Comparison of ENCODE assay signal across 9 cellular contexts in the genomic region with DNA sequence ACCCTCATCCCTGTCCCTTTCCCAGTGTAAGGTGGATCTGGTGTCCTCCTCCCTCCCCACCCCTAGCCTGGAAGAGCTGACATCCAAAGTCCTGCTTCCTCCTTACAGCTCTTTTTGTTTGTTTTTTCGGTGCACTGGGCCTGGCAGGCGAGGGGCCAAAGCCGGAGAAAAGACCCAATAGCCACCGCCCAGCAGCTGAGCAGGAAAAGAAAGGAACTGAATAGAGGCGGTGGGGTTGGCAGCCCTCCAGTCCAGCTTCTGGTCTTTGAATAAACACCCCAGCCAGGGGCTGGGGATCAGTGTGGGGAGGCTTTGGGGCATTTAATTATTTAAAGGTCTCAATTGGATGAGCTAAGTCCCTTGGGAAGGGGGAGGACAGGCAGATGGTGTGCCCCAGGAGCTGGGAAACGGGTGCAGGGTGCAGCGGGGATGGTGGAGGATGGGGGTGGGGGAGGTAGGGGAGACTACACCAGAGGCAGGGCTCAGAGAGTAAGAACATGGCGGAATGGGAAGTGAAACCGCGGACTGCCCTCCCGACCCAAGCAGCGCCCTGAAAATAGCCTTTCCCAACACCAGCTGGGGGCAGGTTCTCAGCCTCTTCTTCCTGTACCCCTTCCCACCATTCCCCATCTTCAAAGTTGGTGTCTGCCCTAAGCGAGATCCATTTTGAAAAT. TPM values are rescaled to one million over a fixed set of nuclear protein-coding genes. Genes with fewer than 3 reads are reported as not detected.
DNase-seq lines count a peak whose midpoint lies in the region; ATAC-seq, FAIRE-seq and TF ChIP-seq lines count a peak whose summit lies in the region.
"Had no signal": no experiment of that assay in that cellular context is flagged by ENCODE, and none has a peak within 500 bp of the region (broad histone marks: within the 10 kb centered on the region; RNA-seq: fewer than 3 reads in every experiment).

No MANE protein-coding gene starts in this region.

- H3K9me3 Mint-ChIP-seq in T-helper 1 cell treated with Interleukin-12 subunit alpha and Interleukin-12 subunit beta and Interleukin-4 antibody, amounts not matched to agents 30 μg/mL and 1 μg/mL, for 36 hours = no peaks in the 10 kb centered on the region
- no peaks in the 10 kb centered on the region for H3K9me3 Mint-ChIP-seq in endodermal cell

- no peak overlapping the region for H3K4me3 ChIP-seq in endodermal cell (ENCODE audit: low read length)
- H3K4me3 ChIP-seq in pancreas = no peak overlapping the region

- peaks cover 24% of the 10 kb centered on the region for H3K4me1 ChIP-seq in endodermal cell (ENCODE audit: control insufficient read depth, insufficient read depth, low read length)
- peaks cover 28 to 78% (median 52%) of the 10 kb centered on the region in 3 donors for H3K4me1 ChIP-seq in pancreas

- no peaks in the 10 kb centered on the region for H3K36me3 Mint-ChIP-seq in T-helper 1 cell treated with Interleukin-12 subunit alpha and Interleukin-12 subunit beta and Interleukin-4 antibody, amounts not matched to agents 30 μg/mL and 1 μg/mL, for 36 hours (ENCODE audit: low read depth)
- H3K36me3 Mint-ChIP-seq in endodermal cell (ENCODE audit: low read depth) = no peaks in the 10 kb centered on the region

- peaks cover 75% of the 10 kb centered on the region for H3K4me1 Mint-ChIP-seq in T-helper 1 cell treated with Interleukin-12 subunit alpha and Interleukin-12 subunit beta and Interleukin-4 antibody, amounts not matched to agents 30 μg/mL and 1 μg/mL, for 36 hours (ENCODE audit: low read depth)
- H3K4me1 Mint-ChIP-seq in endodermal cell = peaks cover 66% of the 10 kb centered on the region

- H3K27ac ChIP-seq in endodermal cell (ENCODE audit: low read depth, low read length) (peak overlapping the region; percentile 99), pancreas (peak overlapping the region in 3 of 4 donors; percentile 29 to 98 (median 94))

- H3K9ac ChIP-seq in endodermal cell (ENCODE audit: extremely low read depth, low read length, poor library complexity, severe bottlenecking) = no peak overlapping the region

- intact Hi-C loops in pancreas (cut with DNase I) = no loop called here

- no peak for ATAC-seq in pancreas
- ATAC-seq in GM21515 (IDR thresholded peaks at IDR 0.05; ENCODE audit: unreplicated experiment) = no peak
- no peak for ATAC-seq in GM19395 (IDR thresholded peaks at IDR 0.05; ENCODE audit: unreplicated experiment)

- peak overlapping the region; percentile 99 for H3K27ac Mint-ChIP-seq in T-helper 1 cell treated with Interleukin-12 subunit alpha and Interleukin-12 subunit beta and Interleukin-4 antibody, amounts not matched to agents 30 μg/mL and 1 μg/mL, for 36 hours
- no peak overlapping the region for H3K27ac Mint-ChIP-seq in endodermal cell

- no peaks in the 10 kb centered on the region for H3K9me3 ChIP-seq in endodermal cell (ENCODE audit: control insufficient read depth, low read length)
- no peaks in the 10 kb centered on the region for H3K9me3 ChIP-seq in pancreas

- no peaks in the 10 kb centered on the region for H3K27me3 Mint-ChIP-seq in T-helper 1 cell treated with Interleukin-12 subunit alpha and Interleukin-12 subunit beta and Interleukin-4 antibody, amounts not matched to agents 30 μg/mL and 1 μg/mL, for 36 hours (ENCODE audit: low read depth)
- peaks cover 9% of the 10 kb centered on the region for H3K27me3 Mint-ChIP-seq in endodermal cell (ENCODE audit: insufficient read depth)

- 76 to 79% methylated on average over 6 to 13 of the region's 13 CpGs for WGBS in endodermal cell (ENCODE audit: insufficient coverage in 1 of 2, insufficient read length in 1 of 2), 2 experiments
- 57 to 58% methylated on average over 13 of the region's 13 CpGs for WGBS in pancreas, 2 donors

- no peaks in the 10 kb centered on the region for H3K36me3 ChIP-seq in endodermal cell (ENCODE audit: control insufficient read depth, insufficient read depth, low read length)
- no peaks in the 10 kb centered on the region for H3K36me3 ChIP-seq in pancreas

- H3K4me3 Mint-ChIP-seq in T-helper 1 cell treated with Interleukin-12 subunit alpha and Interleukin-12 subunit beta and Interleukin-4 antibody, amounts not matched to agents 30 μg/mL and 1 μg/mL, for 36 hours = peak overlapping the region; percentile 72
- H3K4me3 Mint-ChIP-seq in endodermal cell = no peak overlapping the region

- TF ChIP-seq CTCF in endodermal cell (conservative IDR thresholded peaks at IDR 0.05) (no peak), pancreas (IDR thresholded peaks at IDR 0.05) (no peak)

- DNase-seq in T-helper 1 cell (no peak), NCI-H82 treated with DMSO at 0.1 percent for 48 hours (lab: John Stamatoyannopoulos, UW; ENCODE audit: unreplicated experiment) (peak; percentile 99), endodermal cell (no peak), pancreas (peak in 5 of 6 donors; percentile 61 to 81 (median 71)), RCC 7860 (ENCODE audit: low spot score) (no peak)

- no peaks in the 10 kb centered on the region for H3K27me3 ChIP-seq in endodermal cell (ENCODE audit: control insufficient read depth, insufficient read depth, low read length, poor library complexity, severe bottlenecking)
- no peaks in the 10 kb centered on the region for H3K27me3 ChIP-seq in pancreas

- no peak for FAIRE-seq in pancreas (lab: Jason Lieb, UNC)
- FAIRE-seq in RCC 7860 (lab: Jason Lieb, UNC) = no peak
- FAIRE-seq: keratinocyte had no signal

RNA-seq across cellular contexts. Expression of a gene that starts 20.2 kb away (rescaled TPM):
- total RNA-seq in endodermal cell = 10 to 100 TPM; 49.8 to 54.6 TPM
- 73.2 TPM for polyA plus RNA-seq in endodermal cell (2013, experiment 1 of 2)
- 77.5 TPM for polyA plus RNA-seq in endodermal cell (2013, experiment 2 of 2)
- 100 to 1,000 TPM in 5 of 6 donors, 10 to 100 TPM in 1; 83.1 to 452 (median 192) TPM for total RNA-seq in pancreas
- polyA plus RNA-seq in pancreas = 100 to 1,000 TPM; 143 to 197 TPM

RNA-seq across cellular contexts. Expression of a gene that starts 25.4 kb away (rescaled TPM):
- 1 to 10 TPM; 2.9 to 4.8 TPM for total RNA-seq in endodermal cell
- 2.4 TPM for polyA plus RNA-seq in endodermal cell (2013, experiment 1 of 2)
- 1.4 TPM for polyA plus RNA-seq in endodermal cell (2013, experiment 2 of 2)
- total RNA-seq in pancreas = 10 to 100 TPM in 4 of 6 donors, 1 to 10 TPM in 2; 4.3 to 14.6 (median 11.1) TPM
- polyA plus RNA-seq in pancreas = 1 to 10 TPM; 3.8 to 6.5 TPM

Comparison
In these comparisons a context has a peak if more than half of its experiments do, and no peak if none do; other contexts are left out.
1. DNase-seq: peak in NCI-H82 treated with DMSO at 0.1 percent for 48 hours (single experiment) and pancreas (5 of 6); none in T-helper 1 cell (0 of 5), endodermal cell (single experiment) and RCC 7860 (single experiment).